In genomic region chr7:75989726-75990388, GRCh38 we compare ENCODE assay signal across 12 cellular contexts. TPM values are rescaled to one million over a fixed set of nuclear protein-coding genes. Genes with fewer than 3 reads are reported as not detected.
A peak's percentile ranks its signal among the peaks of the same experiment; 100 is the strongest.
DNase-seq lines count a peak whose midpoint lies in the region; ATAC-seq and TF ChIP-seq lines count a peak whose summit lies in the region.
"Had no signal": no experiment of that assay in that cellular context is flagged by ENCODE, and none has a peak within 500 bp of the region (broad histone marks: within the 10 kb centered on the region; RNA-seq: fewer than 3 reads in every experiment).

No MANE protein-coding gene starts in this region.

- intact Hi-C loops in CD4-positive, alpha-beta T cell (cut with DNase I, micrococcal nuclease) = loop anchor here in 1 of 2 experiments (5.0 kb wide), 1 partner anchor 113 kb away; the partner anchor contains the start of gene RHBDD2
- intact Hi-C loops in prostate gland (cut with DNase I) = loop anchor here (10.0 kb wide), 1 partner anchor 75 kb away; the partner anchor contains the start of gene POR

- POLR2A ChIA-PET in CD4-positive, alpha-beta T cell (lab: Charles Lee) = no interaction called here

- CTCF ChIA-PET in CD4-positive, alpha-beta T cell (lab: Charles Lee) = no interaction called here

- H3K36me3 Mint-ChIP-seq in CD4-positive, alpha-beta T cell (ENCODE audit: low read depth) = peaks cover 28% of the 10 kb centered on the region

- no peaks in the 10 kb centered on the region for H3K9me3 ChIP-seq in CD4-positive, alpha-beta T cell (ENCODE audit: control insufficient read depth, low read length)
- no peaks in the 10 kb centered on the region for H3K9me3 ChIP-seq in RWPE2 (ENCODE audit: severe bottlenecking)
- H3K9me3 ChIP-seq in right atrium auricular region = no peaks in the 10 kb centered on the region
- no peaks in the 10 kb centered on the region for H3K9me3 ChIP-seq in prostate gland

- H3K27me3 ChIP-seq in CD4-positive, alpha-beta T cell (ENCODE audit: control insufficient read depth, insufficient read depth, low read length) = no peaks in the 10 kb centered on the region
- H3K27me3 ChIP-seq in RWPE2 (ENCODE audit: insufficient read depth, poor library complexity, severe bottlenecking) (no peaks in the 10 kb centered on the region), right atrium auricular region (no peaks in the 10 kb centered on the region), prostate gland (replicated peaks; ENCODE audit: insufficient read depth) (no peaks in the 10 kb centered on the region)

- no peak for ATAC-seq in CD4-positive, alpha-beta T cell (ENCODE audit: poor library complexity)
- ATAC-seq in RWPE2 (ENCODE audit: low read depth) (no peak), HG03469 (IDR thresholded peaks at IDR 0.05; ENCODE audit: unreplicated experiment) (no peak), HG02970 (IDR thresholded peaks at IDR 0.05; ENCODE audit: low FRiP score, unreplicated experiment) (no peak)
- ATAC-seq: CD8-positive, alpha-beta T cell had no signal

- WGBS in prostate gland = 48% methylated on average over 15 of the region's 15 CpGs

- H3K4me3 Mint-ChIP-seq in CD4-positive, alpha-beta T cell = no peak overlapping the region
- H3K4me3 Mint-ChIP-seq: CD8-positive, alpha-beta T cell had no signal

- H3K4me3 ChIP-seq in RWPE2 (ENCODE audit: severe bottlenecking) = no peak overlapping the region
- no peak overlapping the region for H3K4me3 ChIP-seq in right atrium auricular region
- H3K4me3 ChIP-seq in prostate gland = no peak overlapping the region

- DNase-seq in CD4-positive, alpha-beta T cell = no peak
- DNase-seq in RWPE2 (ENCODE audit: low spot score) = peak; percentile 56
- peak; percentile 77 for DNase-seq in right atrium auricular region (ENCODE audit: low spot score)
- no peak for DNase-seq in prostate gland (ENCODE audit: low spot score)
- DNase-seq in NCI-H1048 (lab: John Stamatoyannopoulos, UW) = no peak
- DNase-seq in stimulated activated CD4-positive, alpha-beta T cell treated with anti-CD3 and anti-CD28 coated beads, Interleukin-4, amount 100 ng/mL, for 4 hours = no peak
- DNase-seq: activated CD8-positive, alpha-beta memory T cell treated with anti-CD3 and anti-CD28 coated beads, Interleukin-2, amount 50 U/mL, for 4 hours; CD8-positive, alpha-beta T cell; hippocampal formation; NCI-H524 had no signal

- no peak for TF ChIP-seq CTCF in CD4-positive, alpha-beta T cell (IDR thresholded peaks at IDR 0.05)
- TF ChIP-seq CTCF in RWPE2 (IDR thresholded peaks at IDR 0.05; ENCODE audit: poor library complexity, severe bottlenecking) (no peak), right atrium auricular region (IDR thresholded peaks at IDR 0.05) (no peak), prostate gland (IDR thresholded peaks at IDR 0.05) (no peak)

- no peak for TF ChIP-seq POLR2A in prostate gland (IDR thresholded peaks at IDR 0.05)

- H3K9me3 Mint-ChIP-seq in CD4-positive, alpha-beta T cell = no peaks in the 10 kb centered on the region
- H3K9me3 Mint-ChIP-seq: CD8-positive, alpha-beta T cell had no signal

- H3K4me1 ChIP-seq in RWPE2 (ENCODE audit: insufficient read depth, poor library complexity, severe bottlenecking) (no peaks in the 10 kb centered on the region), right atrium auricular region (peaks cover 0 to 45% of the 10 kb centered on the region in 2 donors), prostate gland (replicated peaks) (peaks cover 10% of the 10 kb centered on the region)

- no peaks in the 10 kb centered on the region for H3K27me3 Mint-ChIP-seq in CD4-positive, alpha-beta T cell

- H3K36me3 ChIP-seq in RWPE2 (ENCODE audit: low read depth) (peaks cover 4% of the 10 kb centered on the region; the same call in 1 of the 2 replicates), right atrium auricular region (peaks cover 33% of the 10 kb centered on the region), prostate gland (peaks cover 0 to 6% of the 10 kb centered on the region in 2 donors)

- peaks cover 25% of the 10 kb centered on the region for H3K4me1 Mint-ChIP-seq in CD4-positive, alpha-beta T cell (ENCODE audit: low read depth)

- peak overlapping the region; percentile 24 for H3K27ac Mint-ChIP-seq in CD4-positive, alpha-beta T cell
- H3K27ac Mint-ChIP-seq: CD8-positive, alpha-beta T cell had no signal

- H3K27ac ChIP-seq in CD4-positive, alpha-beta T cell (ENCODE audit: low read depth, low read length) = no peak overlapping the region
- H3K27ac ChIP-seq in RWPE2 (ENCODE audit: poor library complexity, severe bottlenecking) (no peak overlapping the region), right atrium auricular region (peak overlapping the region; percentile 90 to 95), prostate gland (peak overlapping the region; percentile 53)

RNA-seq across cellular contexts. Expression of gene TMEM120A, which starts 4.5 kb away (rescaled TPM):
- 10 to 100 TPM in 1 of 2 experiments, 1 to 10 TPM in 1; 10.0 to 10.8 TPM for total RNA-seq in CD4-positive, alpha-beta T cell
- total RNA-seq in right atrium auricular region (10 to 100 TPM; 35.3 to 50.0 TPM), prostate gland (10 to 100 TPM; 20.2 to 40.8 TPM)

RNA-seq across cellular contexts. Expression of gene STYXL1, which starts 57.9 kb away (rescaled TPM):
- total RNA-seq in CD4-positive, alpha-beta T cell = 1 to 10 TPM; 8.4 to 8.5 TPM
- total RNA-seq in right atrium auricular region (10 to 100 TPM; 17.6 to 40.1 TPM), prostate gland (10 to 100 TPM; 29.8 to 94.5 TPM)

RNA-seq across cellular contexts. Expression of gene MDH2, which starts 58.0 kb away (rescaled TPM):
- 10 to 100 TPM; 66.4 to 68.3 TPM for total RNA-seq in CD4-positive, alpha-beta T cell
- total RNA-seq in right atrium auricular region = 100 to 1,000 TPM; 186 to 272 TPM
- total RNA-seq in prostate gland = 100 to 1,000 TPM; 116 to 117 TPM

Comparison
In these comparisons a context has a peak if more than half of its experiments do, and no peak if none do; other contexts are left out.
1. DNase-seq: peak in RWPE2 (single experiment) and right atrium auricular region (single experiment); none in CD4-positive, alpha-beta T cell (0 of 10), prostate gland (single experiment), NCI-H1048 (single experiment) and stimulated activated CD4-positive, alpha-beta T cell treated with anti-CD3 and anti-CD28 coated beads, Interleukin-4, amount 100 ng/mL, for 4 hours (0 of 2).
2. H3K27ac ChIP-seq: peak in right atrium auricular region (2 of 2) and prostate gland (2 of 2); none in CD4-positive, alpha-beta T cell (single experiment) and RWPE2 (single experiment).